Comparison of ENCODE assay signal across 8 cellular contexts in the genomic region with DNA sequence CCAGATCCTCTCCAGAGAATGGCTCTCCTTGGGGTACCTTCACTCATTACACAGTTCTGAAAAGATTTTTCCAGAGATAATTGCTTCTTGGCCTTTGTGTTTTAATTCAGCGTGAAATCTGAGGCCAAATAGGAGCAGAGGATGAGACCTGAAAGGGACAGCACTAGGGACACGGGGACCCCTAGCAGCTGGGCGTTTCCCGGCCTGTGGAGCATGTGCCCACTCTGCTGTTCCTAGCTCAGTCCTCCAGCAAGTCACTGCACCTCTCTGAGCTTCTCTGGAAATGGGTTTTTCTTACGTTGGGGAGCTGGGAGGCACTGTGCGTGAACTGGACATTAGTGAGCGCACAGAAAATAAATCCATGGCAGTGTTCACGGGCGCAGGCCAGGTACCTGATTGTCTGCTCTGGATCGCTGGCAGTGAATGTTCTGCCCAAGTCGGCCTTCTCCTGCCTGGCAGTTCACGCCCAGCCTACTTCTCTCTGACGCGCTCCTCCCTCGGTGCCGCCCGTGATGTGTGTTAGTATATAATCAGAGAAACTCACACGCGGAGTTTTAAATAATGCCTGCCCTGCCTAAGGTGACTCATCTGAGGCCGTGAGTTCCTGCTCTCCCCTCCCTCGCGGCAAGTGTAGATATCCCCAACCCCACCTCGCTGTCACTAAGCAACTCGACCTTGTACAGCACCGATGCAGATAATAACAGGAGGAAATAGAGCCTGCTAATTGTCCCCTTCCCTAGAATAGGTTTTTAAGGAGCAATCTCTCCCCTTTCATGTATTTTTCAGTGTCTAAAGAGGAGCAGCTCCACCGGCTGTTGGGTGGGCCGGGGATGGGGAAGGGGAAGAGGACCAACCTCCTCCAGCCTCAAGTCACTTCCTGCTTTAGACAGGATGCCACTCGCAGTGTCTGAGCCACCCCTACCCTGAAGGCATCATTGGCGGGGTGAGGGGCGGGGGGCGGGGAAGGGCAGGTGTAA. TPM values are rescaled to one million over a fixed set of nuclear protein-coding genes. Genes with fewer than 3 reads are reported as not detected.
DNase-seq lines count a peak whose midpoint lies in the region; ATAC-seq and TF ChIP-seq lines count a peak whose summit lies in the region.

No MANE protein-coding gene starts in this region.

- peaks cover 5% of the 10 kb centered on the region for H3K36me3 Mint-ChIP-seq in chondrocyte (ENCODE audit: low read depth)

- H3K27ac Mint-ChIP-seq in chondrocyte (ENCODE audit: unreplicated experiment): peak overlapping the region; percentile 92

- H3K4me3 Mint-ChIP-seq in chondrocyte (ENCODE audit: unreplicated experiment): peak overlapping the region; percentile 42

- no peaks in the 10 kb centered on the region for H3K9me3 Mint-ChIP-seq in chondrocyte (ENCODE audit: low read depth)

- TF ChIP-seq CTCF in chondrocyte (IDR thresholded peaks at IDR 0.05) (no peak), omental fat pad (IDR thresholded peaks at IDR 0.05) (no peak)

- ATAC-seq in omental fat pad (ENCODE audit: low FRiP score) (peak; percentile 68), GM18519 (IDR thresholded peaks at IDR 0.05; ENCODE audit: low FRiP score, unreplicated experiment) (no peak), GM21786 (IDR thresholded peaks at IDR 0.05; ENCODE audit: unreplicated experiment) (no peak)

- peaks cover 45% of the 10 kb centered on the region for H3K4me1 Mint-ChIP-seq in chondrocyte (ENCODE audit: low read depth)

- H3K27me3 Mint-ChIP-seq in chondrocyte (ENCODE audit: low read depth): no peaks in the 10 kb centered on the region

- DNase-seq in NCI-H1417 (lab: John Stamatoyannopoulos, UW) (peak in 2 of 3 experiments; percentile 77 to 88), chondrocyte (ENCODE audit: low spot score) (no peak), omental fat pad (ENCODE audit: low spot score) (no peak), DMS 273 treated with DMSO at 0.1 percent for 48 hours (lab: John Stamatoyannopoulos, UW) (no peak), dedifferentiated amniotic fluid mesenchymal stem cell (ENCODE audit: extremely low spot score) (no peak)
- peak; percentile 15 to 55 (median 28) for DNase-seq in activated CD4-positive, CD25-positive, alpha-beta regulatory T cell (lab: John Stamatoyannopoulos, UW)

RNA-seq across cellular contexts. Expression of gene TUBB2A, which starts 2.7 kb away (rescaled TPM):
- total RNA-seq in chondrocyte: 212 to 290 TPM (median 223 TPM) in 3 replicates
- total RNA-seq in omental fat pad: 100 to 1,000 TPM in 2 of 4 donors, 10 to 100 TPM in 2; 62.4 to 134 (median 97.8) TPM

RNA-seq across cellular contexts. Expression of gene BPHL, which starts 41.6 kb away (rescaled TPM):
- total RNA-seq in chondrocyte (22.1 to 26.2 TPM (median 22.3 TPM) in 3 replicates), omental fat pad (10 to 100 TPM; 13.5 to 41.5 (median 20.9) TPM)

Comparison
In these comparisons a context has a peak if more than half of its experiments do, and no peak if none do; other contexts are left out.
1. DNase-seq: peak in NCI-H1417 (2 of 3) and activated CD4-positive, CD25-positive, alpha-beta regulatory T cell (4 of 4); none in chondrocyte (single experiment), omental fat pad (single experiment), DMS 273 treated with DMSO at 0.1 percent for 48 hours (single experiment) and dedifferentiated amniotic fluid mesenchymal stem cell (single experiment).